Comparison of ENCODE assay signal across 1 cellular context in the genomic region with DNA sequence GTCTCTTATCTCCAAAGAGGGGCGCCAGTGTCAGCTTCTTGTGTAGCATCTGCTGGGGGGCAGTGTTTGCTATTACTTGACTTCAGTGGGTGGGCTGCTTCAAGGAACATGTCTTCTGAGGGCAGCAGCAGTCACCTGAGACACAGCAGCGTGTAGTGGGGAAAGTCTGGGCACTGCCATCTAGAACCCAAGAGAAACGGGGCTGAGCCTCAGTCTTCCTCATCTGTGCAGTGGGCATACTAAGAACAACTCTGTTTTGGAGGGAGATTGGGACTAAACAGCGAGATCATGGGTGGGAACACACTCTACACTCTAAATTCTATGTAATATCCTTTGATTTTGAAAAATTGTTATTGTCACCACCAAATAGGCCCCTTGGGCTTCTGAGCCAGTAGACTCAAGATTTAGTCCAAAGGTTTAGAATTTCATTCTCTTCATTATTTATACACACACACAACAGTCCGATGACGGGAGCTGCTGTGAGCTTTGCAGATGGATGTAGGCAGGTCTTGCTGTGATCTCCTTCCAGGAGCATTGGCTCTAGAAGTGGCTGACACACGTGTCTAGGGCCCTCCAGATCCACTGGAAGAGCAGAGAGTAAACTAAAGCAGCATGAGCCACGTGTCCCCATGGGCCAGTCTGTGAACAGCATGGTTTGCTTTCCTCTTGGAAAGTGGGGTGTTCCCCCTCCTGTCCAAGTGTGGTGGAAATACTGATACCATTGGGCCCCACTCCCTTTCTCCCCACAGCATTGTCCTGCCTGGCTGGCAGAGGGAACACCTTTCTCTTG.
TF ChIP-seq lines count a peak whose summit lies in the region.

No MANE protein-coding gene starts in this region.

TF ChIP-seq in HepG2, 621 proteins besides CTCF, POLR2A, EP300 and RAD21:
- TF ChIP-seq ZNF75D (CRISPR knock-in tag; IDR thresholded peaks at IDR 0.05; ENCODE audit: borderline replicate concordance) (no peak), SOX13 (IDR thresholded peaks at IDR 0.05) (no peak), SOX13 (CRISPR knock-in tag; conservative IDR thresholded peaks at IDR 0.05 in 1 of 2, IDR thresholded peaks at IDR 0.05 in 1 of 2) (no peak), MAZ (IDR thresholded peaks at IDR 0.05; ENCODE audit: borderline replicate concordance, low read depth, low read length) (no peak), MAZ (CRISPR knock-in tag; IDR thresholded peaks at IDR 0.05; ENCODE audit: low read depth) (no peak), RBFOX2 (IDR thresholded peaks at IDR 0.05; ENCODE audit: low read depth, low read length) (no peak), ZNF629 (CRISPR knock-in tag; conservative IDR thresholded peaks at IDR 0.05) (peak; percentile 72), NCOA1 (CRISPR knock-in tag; IDR thresholded peaks at IDR 0.05) (no peak), ZNF501 (CRISPR knock-in tag; IDR thresholded peaks at IDR 0.05) (no peak), IKZF1 (IDR thresholded peaks at IDR 0.05) (no peak), ZNF296 (CRISPR knock-in tag; conservative IDR thresholded peaks at IDR 0.05) (no peak), THAP11 (CRISPR knock-in tag; IDR thresholded peaks at IDR 0.05) (no peak), MYNN (CRISPR knock-in tag; IDR thresholded peaks at IDR 0.05; ENCODE audit: low read depth) (no peak), PRPF4 (IDR thresholded peaks at IDR 0.05; ENCODE audit: low read depth, low read length, poor library complexity, severe bottlenecking) (no peak), ZNF550 (CRISPR knock-in tag; IDR thresholded peaks at IDR 0.05; ENCODE audit: borderline replicate concordance) (no peak), JUND (CRISPR knock-in tag; IDR thresholded peaks at IDR 0.05) (no peak), ZFP36L2 (CRISPR knock-in tag; IDR thresholded peaks at IDR 0.05) (no peak), CBX5 (CRISPR knock-in tag; IDR thresholded peaks at IDR 0.05; ENCODE audit: borderline replicate concordance) (no peak)
- TF ChIP-seq, protein P1, sequence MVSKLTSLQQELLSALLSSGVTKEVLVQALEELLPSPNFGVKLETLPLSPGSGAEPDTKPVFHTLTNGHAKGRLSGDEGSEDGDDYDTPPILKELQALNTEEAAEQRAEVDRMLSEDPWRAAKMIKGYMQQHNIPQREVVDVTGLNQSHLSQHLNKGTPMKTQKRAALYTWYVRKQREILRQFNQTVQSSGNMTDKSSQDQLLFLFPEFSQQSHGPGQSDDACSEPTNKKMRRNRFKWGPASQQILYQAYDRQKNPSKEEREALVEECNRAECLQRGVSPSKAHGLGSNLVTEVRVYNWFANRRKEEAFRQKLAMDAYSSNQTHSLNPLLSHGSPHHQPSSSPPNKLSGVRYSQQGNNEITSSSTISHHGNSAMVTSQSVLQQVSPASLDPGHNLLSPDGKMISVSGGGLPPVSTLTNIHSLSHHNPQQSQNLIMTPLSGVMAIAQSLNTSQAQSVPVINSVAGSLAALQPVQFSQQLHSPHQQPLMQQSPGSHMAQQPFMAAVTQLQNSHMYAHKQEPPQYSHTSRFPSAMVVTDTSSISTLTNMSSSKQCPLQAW (CRISPR knock-in tag; IDR thresholded peaks at IDR 0.05) = no peak
- TF ChIP-seq, protein P2, sequence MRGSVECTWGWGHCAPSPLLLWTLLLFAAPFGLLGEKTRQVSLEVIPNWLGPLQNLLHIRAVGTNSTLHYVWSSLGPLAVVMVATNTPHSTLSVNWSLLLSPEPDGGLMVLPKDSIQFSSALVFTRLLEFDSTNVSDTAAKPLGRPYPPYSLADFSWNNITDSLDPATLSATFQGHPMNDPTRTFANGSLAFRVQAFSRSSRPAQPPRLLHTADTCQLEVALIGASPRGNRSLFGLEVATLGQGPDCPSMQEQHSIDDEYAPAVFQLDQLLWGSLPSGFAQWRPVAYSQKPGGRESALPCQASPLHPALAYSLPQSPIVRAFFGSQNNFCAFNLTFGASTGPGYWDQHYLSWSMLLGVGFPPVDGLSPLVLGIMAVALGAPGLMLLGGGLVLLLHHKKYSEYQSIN (CRISPR knock-in tag; IDR thresholded peaks at IDR 0.05; ENCODE audit: borderline replicate concordance) = no peak
- TF ChIP-seq, protein P3, sequence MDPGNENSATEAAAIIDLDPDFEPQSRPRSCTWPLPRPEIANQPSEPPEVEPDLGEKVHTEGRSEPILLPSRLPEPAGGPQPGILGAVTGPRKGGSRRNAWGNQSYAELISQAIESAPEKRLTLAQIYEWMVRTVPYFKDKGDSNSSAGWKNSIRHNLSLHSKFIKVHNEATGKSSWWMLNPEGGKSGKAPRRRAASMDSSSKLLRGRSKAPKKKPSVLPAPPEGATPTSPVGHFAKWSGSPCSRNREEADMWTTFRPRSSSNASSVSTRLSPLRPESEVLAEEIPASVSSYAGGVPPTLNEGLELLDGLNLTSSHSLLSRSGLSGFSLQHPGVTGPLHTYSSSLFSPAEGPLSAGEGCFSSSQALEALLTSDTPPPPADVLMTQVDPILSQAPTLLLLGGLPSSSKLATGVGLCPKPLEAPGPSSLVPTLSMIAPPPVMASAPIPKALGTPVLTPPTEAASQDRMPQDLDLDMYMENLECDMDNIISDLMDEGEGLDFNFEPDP (CRISPR knock-in tag; conservative IDR thresholded peaks at IDR 0.05) = 0 out of 2 replicates have a peak, but pooled peaks have one; percentile 54
- TF ChIP-seq, protein P4, sequence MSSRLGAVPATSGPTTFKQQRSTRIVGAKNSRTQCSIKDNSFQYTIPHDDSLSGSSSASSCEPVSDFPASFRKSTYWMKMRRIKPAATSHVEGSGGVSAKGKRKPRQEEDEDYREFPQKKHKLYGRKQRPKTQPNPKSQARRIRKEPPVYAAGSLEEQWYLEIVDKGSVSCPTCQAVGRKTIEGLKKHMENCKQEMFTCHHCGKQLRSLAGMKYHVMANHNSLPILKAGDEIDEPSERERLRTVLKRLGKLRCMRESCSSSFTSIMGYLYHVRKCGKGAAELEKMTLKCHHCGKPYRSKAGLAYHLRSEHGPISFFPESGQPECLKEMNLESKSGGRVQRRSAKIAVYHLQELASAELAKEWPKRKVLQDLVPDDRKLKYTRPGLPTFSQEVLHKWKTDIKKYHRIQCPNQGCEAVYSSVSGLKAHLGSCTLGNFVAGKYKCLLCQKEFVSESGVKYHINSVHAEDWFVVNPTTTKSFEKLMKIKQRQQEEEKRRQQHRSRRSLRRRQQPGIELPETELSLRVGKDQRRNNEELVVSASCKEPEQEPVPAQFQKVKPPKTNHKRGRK (CRISPR knock-in tag; IDR thresholded peaks at IDR 0.05) = no peak
- TF ChIP-seq, protein P5, sequence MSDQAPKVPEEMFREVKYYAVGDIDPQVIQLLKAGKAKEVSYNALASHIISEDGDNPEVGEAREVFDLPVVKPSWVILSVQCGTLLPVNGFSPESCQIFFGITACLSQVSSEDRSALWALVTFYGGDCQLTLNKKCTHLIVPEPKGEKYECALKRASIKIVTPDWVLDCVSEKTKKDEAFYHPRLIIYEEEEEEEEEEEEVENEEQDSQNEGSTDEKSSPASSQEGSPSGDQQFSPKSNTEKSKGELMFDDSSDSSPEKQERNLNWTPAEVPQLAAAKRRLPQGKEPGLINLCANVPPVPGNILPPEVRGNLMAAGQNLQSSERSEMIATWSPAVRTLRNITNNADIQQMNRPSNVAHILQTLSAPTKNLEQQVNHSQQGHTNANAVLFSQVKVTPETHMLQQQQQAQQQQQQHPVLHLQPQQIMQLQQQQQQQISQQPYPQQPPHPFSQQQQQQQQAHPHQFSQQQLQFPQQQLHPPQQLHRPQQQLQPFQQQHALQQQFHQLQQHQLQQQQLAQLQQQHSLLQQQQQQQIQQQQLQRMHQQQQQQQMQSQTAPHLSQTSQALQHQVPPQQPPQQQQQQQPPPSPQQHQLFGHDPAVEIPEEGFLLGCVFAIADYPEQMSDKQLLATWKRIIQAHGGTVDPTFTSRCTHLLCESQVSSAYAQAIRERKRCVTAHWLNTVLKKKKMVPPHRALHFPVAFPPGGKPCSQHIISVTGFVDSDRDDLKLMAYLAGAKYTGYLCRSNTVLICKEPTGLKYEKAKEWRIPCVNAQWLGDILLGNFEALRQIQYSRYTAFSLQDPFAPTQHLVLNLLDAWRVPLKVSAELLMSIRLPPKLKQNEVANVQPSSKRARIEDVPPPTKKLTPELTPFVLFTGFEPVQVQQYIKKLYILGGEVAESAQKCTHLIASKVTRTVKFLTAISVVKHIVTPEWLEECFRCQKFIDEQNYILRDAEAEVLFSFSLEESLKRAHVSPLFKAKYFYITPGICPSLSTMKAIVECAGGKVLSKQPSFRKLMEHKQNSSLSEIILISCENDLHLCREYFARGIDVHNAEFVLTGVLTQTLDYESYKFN (CRISPR knock-in tag; conservative IDR thresholded peaks at IDR 0.05) = no peak
- TF ChIP-seq, protein P6, sequence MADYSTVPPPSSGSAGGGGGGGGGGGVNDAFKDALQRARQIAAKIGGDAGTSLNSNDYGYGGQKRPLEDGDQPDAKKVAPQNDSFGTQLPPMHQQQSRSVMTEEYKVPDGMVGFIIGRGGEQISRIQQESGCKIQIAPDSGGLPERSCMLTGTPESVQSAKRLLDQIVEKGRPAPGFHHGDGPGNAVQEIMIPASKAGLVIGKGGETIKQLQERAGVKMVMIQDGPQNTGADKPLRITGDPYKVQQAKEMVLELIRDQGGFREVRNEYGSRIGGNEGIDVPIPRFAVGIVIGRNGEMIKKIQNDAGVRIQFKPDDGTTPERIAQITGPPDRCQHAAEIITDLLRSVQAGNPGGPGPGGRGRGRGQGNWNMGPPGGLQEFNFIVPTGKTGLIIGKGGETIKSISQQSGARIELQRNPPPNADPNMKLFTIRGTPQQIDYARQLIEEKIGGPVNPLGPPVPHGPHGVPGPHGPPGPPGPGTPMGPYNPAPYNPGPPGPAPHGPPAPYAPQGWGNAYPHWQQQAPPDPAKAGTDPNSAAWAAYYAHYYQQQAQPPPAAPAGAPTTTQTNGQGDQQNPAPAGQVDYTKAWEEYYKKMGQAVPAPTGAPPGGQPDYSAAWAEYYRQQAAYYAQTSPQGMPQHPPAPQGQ (CRISPR knock-in tag; IDR thresholded peaks at IDR 0.05; ENCODE audit: borderline replicate concordance) = no peak
- TF ChIP-seq, protein P7, sequence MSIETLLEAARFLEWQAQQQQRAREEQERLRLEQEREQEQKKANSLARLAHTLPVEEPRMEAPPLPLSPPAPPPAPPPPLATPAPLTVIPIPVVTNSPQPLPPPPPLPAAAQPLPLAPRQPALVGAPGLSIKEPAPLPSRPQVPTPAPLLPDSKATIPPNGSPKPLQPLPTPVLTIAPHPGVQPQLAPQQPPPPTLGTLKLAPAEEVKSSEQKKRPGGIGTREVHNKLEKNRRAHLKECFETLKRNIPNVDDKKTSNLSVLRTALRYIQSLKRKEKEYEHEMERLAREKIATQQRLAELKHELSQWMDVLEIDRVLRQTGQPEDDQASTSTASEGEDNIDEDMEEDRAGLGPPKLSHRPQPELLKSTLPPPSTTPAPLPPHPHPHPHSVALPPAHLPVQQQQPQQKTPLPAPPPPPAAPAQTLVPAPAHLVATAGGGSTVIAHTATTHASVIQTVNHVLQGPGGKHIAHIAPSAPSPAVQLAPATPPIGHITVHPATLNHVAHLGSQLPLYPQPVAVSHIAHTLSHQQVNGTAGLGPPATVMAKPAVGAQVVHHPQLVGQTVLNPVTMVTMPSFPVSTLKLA (IDR thresholded peaks at IDR 0.05) = peak; percentile 83
TF ChIP-seq in HepG2: peak in this region for 3.
